8 cellular contexts compared by ENCODE assay signal in the genomic region with DNA sequence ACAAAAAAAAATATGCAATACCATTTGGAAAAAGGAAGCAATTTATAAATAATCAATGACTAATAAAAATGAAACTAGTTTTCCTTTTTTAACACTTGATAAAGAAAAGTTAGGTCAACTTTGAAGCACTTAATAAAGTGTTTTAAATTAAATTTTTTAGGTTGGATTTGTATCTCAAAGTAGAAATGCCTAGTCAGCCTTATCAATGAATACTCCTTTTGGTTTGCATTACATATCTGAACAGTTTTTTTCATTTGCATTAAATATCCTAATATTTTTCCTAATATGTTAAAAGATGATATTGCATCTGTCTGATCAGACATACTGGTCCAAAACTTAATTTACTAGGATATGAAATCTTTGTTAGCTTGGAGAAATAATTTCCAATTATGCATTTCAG.
"Had no signal": no experiment of that assay in that cellular context is flagged by ENCODE, and none has a peak within 500 bp of the region (broad histone marks: within the 10 kb centered on the region; RNA-seq: fewer than 3 reads in every experiment).

No MANE protein-coding gene starts in this region.

- H3K4me3 ChIP-seq: GM12878 had no signal

- DNase-seq: GDM1, GF-D8 had no signal

- FAIRE-seq: G401.6, GM12878, GM12891, GM12892, GM18507, GM19239 had no signal

- ATAC-seq: GM12878 had no signal
